Comparison of ENCODE assay signal across 24 cellular contexts in the genomic region with DNA sequence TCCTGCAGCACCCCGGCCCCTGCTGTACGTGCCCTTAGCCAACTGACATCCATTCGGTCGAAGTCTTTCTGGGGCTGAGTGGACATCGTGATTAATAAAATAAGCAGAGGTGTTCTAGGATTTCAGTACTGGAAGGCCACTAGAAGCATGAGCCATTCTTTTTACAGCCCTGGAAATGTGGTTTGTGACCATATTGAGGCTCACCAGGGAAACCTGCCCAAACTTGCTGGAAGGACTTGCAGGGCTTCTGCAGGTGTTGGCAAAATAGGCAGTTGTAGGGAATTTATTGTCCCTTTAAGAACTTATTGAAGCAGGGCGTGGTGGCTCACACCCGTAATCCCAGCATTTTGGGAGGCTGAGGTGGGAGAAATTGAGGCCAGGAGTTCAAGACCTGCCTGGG.
DNase-seq lines count a peak whose midpoint lies in the region; ATAC-seq and TF ChIP-seq lines count a peak whose summit lies in the region.
"Had no signal": no experiment of that assay in that cellular context is flagged by ENCODE, and none has a peak within 500 bp of the region (broad histone marks: within the 10 kb centered on the region; RNA-seq: fewer than 3 reads in every experiment).

No MANE protein-coding gene starts in this region.

- H3K4me3 ChIP-seq in breast epithelium (no peak overlapping the region), mammary epithelial cell (replicated peaks in 1 of 3; ENCODE audit: insufficient read depth in 1 of 3, low read depth in 2 of 3, low read length in 3 of 3) (no peak overlapping the region), tibial nerve (no peak overlapping the region)
- H3K4me3 ChIP-seq: BLaER1 treated with 17β-estradiol and CSF1 and Interleukin-3, amounts not matched to agents 10 nM and 100 nM; GM12878; PC-9 had no signal

- BruUV-seq in MCF 10A (replicated peaks; lab: Mats Ljungman, UMichigan) (no TSS peak), mammary epithelial cell (replicated peaks; lab: Mats Ljungman, UMichigan) (no TSS peak)

- intact Hi-C loops in MCF 10A (cut with micrococcal nuclease) (no loop called here), breast epithelium (cut with DNase I; ENCODE audit: low total_unique reads) (no loop called here), mammary epithelial cell (cut with micrococcal nuclease) (no loop called here)

- H3K79me2 ChIP-seq in mammary epithelial cell (ENCODE audit: insufficient read depth, low read length), result no peaks in the 10 kb centered on the region

- dilution Hi-C loops in mammary epithelial cell (cut with HindIII; ENCODE audit: low sequenced_read_pairs), result no loop called here

- no peak overlapping the region for H3K27ac Mint-ChIP-seq in MCF 10A (ENCODE audit: low read depth, unreplicated experiment)
- H3K27ac Mint-ChIP-seq: CD4-positive, alpha-beta T cell had no signal

- H2AFZ ChIP-seq in mammary epithelial cell (ENCODE audit: low read depth, low read length), result no peak overlapping the region
- H2AFZ ChIP-seq: PC-9 had no signal

- TF ChIP-seq POLR2A in breast epithelium (IDR thresholded peaks at IDR 0.05) (no peak), tibial nerve (IDR thresholded peaks at IDR 0.05) (no peak)

- in situ Hi-C loops in mammary epithelial cell (cut with MboI; ENCODE audit: low sequenced_read_pairs in 2 of 2), result loop anchor here in 1 of 2 donors (10.0 kb wide), 1 partner anchor 63 kb away; no protein-coding TSS in a partner anchor

- POLR2A ChIA-PET in MCF 10A (lab: Yijun Ruan, JAX), result no interaction called here

- H3K36me3 Mint-ChIP-seq in MCF 10A (ENCODE audit: insufficient read depth, unreplicated experiment), result peaks cover 11% of the 10 kb centered on the region

- H3K27me3 ChIP-seq in breast epithelium (no peaks in the 10 kb centered on the region), mammary epithelial cell (ENCODE audit: insufficient read depth, low read length) (no peaks in the 10 kb centered on the region), foreskin keratinocyte (no peaks in the 10 kb centered on the region), tibial nerve (no peaks in the 10 kb centered on the region)
- H3K27me3 ChIP-seq: BLaER1 treated with 17β-estradiol and CSF1 and Interleukin-3, amounts not matched to agents 10 nM and 100 nM had no signal

- no peak overlapping the region for H3K27ac ChIP-seq in breast epithelium
- no peak overlapping the region for H3K27ac ChIP-seq in mammary epithelial cell (ENCODE audit: insufficient read depth, low read depth, low read length)
- no peak overlapping the region for H3K27ac ChIP-seq in foreskin keratinocyte
- no peak overlapping the region for H3K27ac ChIP-seq in tibial nerve
- H3K27ac ChIP-seq: BLaER1 treated with 17β-estradiol and CSF1 and Interleukin-3, amounts not matched to agents 10 nM and 100 nM; HL-60; PC-9 had no signal

- H3K4me1 ChIP-seq in breast epithelium (peaks cover 0 to 6% of the 10 kb centered on the region in 2 donors), mammary epithelial cell (ENCODE audit: insufficient read depth, low read length) (no peaks in the 10 kb centered on the region), foreskin keratinocyte (no peaks in the 10 kb centered on the region), tibial nerve (no peaks in the 10 kb centered on the region)

- H4K20me1 ChIP-seq in mammary epithelial cell (ENCODE audit: insufficient read depth, low read length), result no peaks in the 10 kb centered on the region

- 77% methylated on average over 7 of the region's 7 CpGs for WGBS in mammary epithelial cell (ENCODE audit: low coverage, missing lambda C conversion rate)
- WGBS in tibial nerve, 2 donors, result 93 to 100% methylated on average over 6 to 7 of the region's 7 CpGs

- no peak for ATAC-seq in foreskin keratinocyte
- ATAC-seq: GM12878, HCT116 had no signal

- CTCF ChIA-PET in MCF 10A (lab: Yijun Ruan, JAX) (no interaction called here), mammary epithelial cell (lab: Charles Lee; ENCODE audit: low non-redundant PET) (no interaction called here)

- no peaks in the 10 kb centered on the region for H3K27me3 Mint-ChIP-seq in MCF 10A (ENCODE audit: insufficient read depth, unreplicated experiment)
- H3K27me3 Mint-ChIP-seq: CD4-positive, alpha-beta T cell had no signal

- TF ChIP-seq CTCF in MCF 10A (IDR thresholded peaks at IDR 0.05; ENCODE audit: unreplicated experiment) (no peak), breast epithelium (IDR thresholded peaks at IDR 0.05) (no peak), mammary epithelial cell (conservative IDR thresholded peaks at IDR 0.05 in 1 of 2, IDR thresholded peaks at IDR 0.05 in 1 of 2; ENCODE audit: extremely low read depth in 1 of 2, insufficient read depth in 1 of 2, low read depth in 1 of 2, low read length in 2 of 2) (no peak), foreskin keratinocyte (conservative IDR thresholded peaks at IDR 0.05) (no peak), tibial nerve (IDR thresholded peaks at IDR 0.05) (no peak)

- H3K4me3 Mint-ChIP-seq in MCF 10A (ENCODE audit: unreplicated experiment), result no peak overlapping the region
- H3K4me3 Mint-ChIP-seq: CD4-positive, alpha-beta T cell had no signal

- H3K9me3 Mint-ChIP-seq in MCF 10A (ENCODE audit: unreplicated experiment), result no peaks in the 10 kb centered on the region
- H3K9me3 Mint-ChIP-seq: CD4-positive, alpha-beta T cell had no signal

- no peak overlapping the region for H3K9ac ChIP-seq in mammary epithelial cell (ENCODE audit: insufficient read depth, low read length)
- H3K9ac ChIP-seq: BLaER1 treated with 17β-estradiol and CSF1 and Interleukin-3, amounts not matched to agents 10 nM and 100 nM had no signal

- H3K9me3 ChIP-seq in breast epithelium, result no peaks in the 10 kb centered on the region
- no peaks in the 10 kb centered on the region for H3K9me3 ChIP-seq in mammary epithelial cell (replicated peaks; ENCODE audit: insufficient read depth, low read length)
- no peaks in the 10 kb centered on the region for H3K9me3 ChIP-seq in tibial nerve
- H3K9me3 ChIP-seq: BLaER1 treated with 17β-estradiol and CSF1 and Interleukin-3, amounts not matched to agents 10 nM and 100 nM had no signal

- no peaks in the 10 kb centered on the region for H3K36me3 ChIP-seq in breast epithelium
- H3K36me3 ChIP-seq in mammary epithelial cell (ENCODE audit: insufficient read depth, low read length), result no peaks in the 10 kb centered on the region
- peaks cover 0 to 55% (median 3%) of the 10 kb centered on the region in 3 donors for H3K36me3 ChIP-seq in tibial nerve

- no peak for TF ChIP-seq EP300 in tibial nerve (IDR thresholded peaks at IDR 0.05)

- H3K4me2 ChIP-seq in mammary epithelial cell (ENCODE audit: insufficient read depth, low read depth, low read length), result no peak overlapping the region
- H3K4me2 ChIP-seq: PC-9 had no signal

- H3K4me1 Mint-ChIP-seq in MCF 10A (ENCODE audit: insufficient read depth, unreplicated experiment), result peaks cover 6% of the 10 kb centered on the region

- peak; percentile 13 for DNase-seq in MCF 10A (ENCODE audit: unreplicated experiment)
- no peak for DNase-seq in breast epithelium (ENCODE audit: low spot score in 2 of 2)
- DNase-seq in mammary epithelial cell, result peak; percentile 91
- peak; percentile 79 to 88 for DNase-seq in foreskin keratinocyte
- DNase-seq in tibial nerve (ENCODE audit: low spot score in 2 of 2), result no peak
- DNase-seq in central memory CD4-positive, alpha-beta T cell, result no peak
- no peak for DNase-seq in A172 (ENCODE audit: low spot score)
- DNase-seq: AML-193; CD4-positive, alpha-beta T cell; GDM1; NCI-H1092 treated with DMSO at 0.1 percent for 48 hours; NCI-H1436; NCI-H187 treated with DMSO at 0.1 percent for 48 hours; NCI-H2171 treated with DMSO at 0.1 percent for 48 hours; NCI-H446; NCI-H524 treated with DMSO at 0.1 percent for 48 hours; NCI-H82; NK-92 treated with Interleukin-12 subunit alpha and Interleukin-12 subunit beta, amount 100 ng/mL, for 24 hours; PC-9; SHP77 had no signal

Comparison
In these comparisons a context has a peak if more than half of its experiments do, and no peak if none do; other contexts are left out.
1. DNase-seq: peak in MCF 10A (single experiment), mammary epithelial cell (single experiment) and foreskin keratinocyte (2 of 2); none in breast epithelium (0 of 2), tibial nerve (0 of 2), central memory CD4-positive, alpha-beta T cell (single experiment) and A172 (single experiment).